In the genomic region with DNA sequence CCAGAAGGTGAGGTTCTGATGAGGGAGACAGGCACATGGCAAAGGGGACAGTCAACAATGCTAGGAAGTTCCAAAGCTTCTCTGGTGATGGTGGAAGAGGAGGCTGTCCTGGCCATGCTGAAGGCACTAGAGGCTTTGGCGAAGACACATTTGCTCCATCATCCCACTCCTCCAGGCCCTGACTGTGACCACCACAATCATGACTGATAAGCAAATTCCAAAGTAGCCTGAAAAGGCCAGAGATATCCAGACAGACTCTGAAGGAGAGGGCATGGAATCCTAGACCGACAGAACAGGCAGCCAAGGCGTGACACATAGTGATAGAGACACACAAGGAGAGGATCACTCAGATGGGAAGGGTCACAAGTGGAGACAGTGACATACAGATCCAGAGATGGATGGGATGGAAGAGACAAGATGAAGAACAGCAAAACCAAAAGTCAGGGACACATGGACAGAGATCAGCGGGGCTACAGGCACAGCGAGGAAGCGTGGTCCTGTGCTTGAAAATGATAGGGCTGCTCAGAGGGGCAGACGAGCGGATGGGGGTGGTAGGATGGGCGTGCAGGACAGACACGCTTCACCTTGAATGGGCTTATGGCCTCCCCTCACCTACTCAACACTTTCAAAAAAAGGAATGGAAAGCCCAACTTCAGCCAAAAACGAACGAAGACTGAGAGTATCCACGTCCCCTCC, we compare ENCODE assay signal across 1 cellular context.
TF ChIP-seq lines count a peak whose summit lies in the region.

No MANE protein-coding gene starts in this region.

TF ChIP-seq in HepG2, 621 proteins besides CTCF, POLR2A, EP300 and RAD21 (continued from another document and continues in another):
- no peak for TF ChIP-seq ZEB1 (IDR thresholded peaks at IDR 0.05; ENCODE audit: insufficient replicate concordance, low read depth)
- TF ChIP-seq ZNF343 (CRISPR knock-in tag; IDR thresholded peaks at IDR 0.05), result no peak
- TF ChIP-seq ZFP62 (CRISPR knock-in tag; IDR thresholded peaks at IDR 0.05), result no peak
- TF ChIP-seq JARID2 (CRISPR knock-in tag; IDR thresholded peaks at IDR 0.05; ENCODE audit: insufficient replicate concordance), result peak; percentile 23
- TF ChIP-seq ISX (CRISPR knock-in tag; conservative IDR thresholded peaks at IDR 0.05), result no peak
- no peak for TF ChIP-seq U2AF1 (optimal IDR thresholded peaks at IDR 0.05; ENCODE audit: low read depth, low read length)
- TF ChIP-seq ZNF780A (CRISPR knock-in tag; IDR thresholded peaks at IDR 0.05), result no peak
- no peak for TF ChIP-seq ZNF510 (CRISPR knock-in tag; IDR thresholded peaks at IDR 0.05; ENCODE audit: low read depth)
- TF ChIP-seq, protein P1, sequence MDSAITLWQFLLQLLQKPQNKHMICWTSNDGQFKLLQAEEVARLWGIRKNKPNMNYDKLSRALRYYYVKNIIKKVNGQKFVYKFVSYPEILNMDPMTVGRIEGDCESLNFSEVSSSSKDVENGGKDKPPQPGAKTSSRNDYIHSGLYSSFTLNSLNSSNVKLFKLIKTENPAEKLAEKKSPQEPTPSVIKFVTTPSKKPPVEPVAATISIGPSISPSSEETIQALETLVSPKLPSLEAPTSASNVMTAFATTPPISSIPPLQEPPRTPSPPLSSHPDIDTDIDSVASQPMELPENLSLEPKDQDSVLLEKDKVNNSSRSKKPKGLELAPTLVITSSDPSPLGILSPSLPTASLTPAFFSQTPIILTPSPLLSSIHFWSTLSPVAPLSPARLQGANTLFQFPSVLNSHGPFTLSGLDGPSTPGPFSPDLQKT (CRISPR knock-in tag; IDR thresholded peaks at IDR 0.05; ENCODE audit: borderline replicate concordance), result no peak
- TF ChIP-seq, protein P2, sequence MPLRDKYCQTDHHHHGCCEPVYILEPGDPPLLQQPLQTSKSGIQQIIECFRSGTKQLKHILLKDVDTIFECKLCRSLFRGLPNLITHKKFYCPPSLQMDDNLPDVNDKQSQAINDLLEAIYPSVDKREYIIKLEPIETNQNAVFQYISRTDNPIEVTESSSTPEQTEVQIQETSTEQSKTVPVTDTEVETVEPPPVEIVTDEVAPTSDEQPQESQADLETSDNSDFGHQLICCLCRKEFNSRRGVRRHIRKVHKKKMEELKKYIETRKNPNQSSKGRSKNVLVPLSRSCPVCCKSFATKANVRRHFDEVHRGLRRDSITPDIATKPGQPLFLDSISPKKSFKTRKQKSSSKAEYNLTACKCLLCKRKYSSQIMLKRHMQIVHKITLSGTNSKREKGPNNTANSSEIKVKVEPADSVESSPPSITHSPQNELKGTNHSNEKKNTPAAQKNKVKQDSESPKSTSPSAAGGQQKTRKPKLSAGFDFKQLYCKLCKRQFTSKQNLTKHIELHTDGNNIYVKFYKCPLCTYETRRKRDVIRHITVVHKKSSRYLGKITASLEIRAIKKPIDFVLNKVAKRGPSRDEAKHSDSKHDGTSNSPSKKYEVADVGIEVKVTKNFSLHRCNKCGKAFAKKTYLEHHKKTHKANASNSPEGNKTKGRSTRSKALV (CRISPR knock-in tag; IDR thresholded peaks at IDR 0.05), result no peak
- TF ChIP-seq TGIF2 (CRISPR knock-in tag; IDR thresholded peaks at IDR 0.05), result no peak
- no peak for TF ChIP-seq ZNF569 (CRISPR knock-in tag; IDR thresholded peaks at IDR 0.05; ENCODE audit: borderline replicate concordance)
- no peak for TF ChIP-seq AGO2 (optimal IDR thresholded peaks at IDR 0.05; ENCODE audit: low read depth, low read length)
- TF ChIP-seq NCOA2 (CRISPR knock-in tag; IDR thresholded peaks at IDR 0.05), result no peak
- no peak for TF ChIP-seq ZNF841 (CRISPR knock-in tag; IDR thresholded peaks at IDR 0.05; ENCODE audit: borderline replicate concordance)
- TF ChIP-seq, protein P3, sequence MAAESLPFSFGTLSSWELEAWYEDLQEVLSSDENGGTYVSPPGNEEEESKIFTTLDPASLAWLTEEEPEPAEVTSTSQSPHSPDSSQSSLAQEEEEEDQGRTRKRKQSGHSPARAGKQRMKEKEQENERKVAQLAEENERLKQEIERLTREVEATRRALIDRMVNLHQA (CRISPR knock-in tag; IDR thresholded peaks at IDR 0.05), result no peak
- TF ChIP-seq, protein P4, sequence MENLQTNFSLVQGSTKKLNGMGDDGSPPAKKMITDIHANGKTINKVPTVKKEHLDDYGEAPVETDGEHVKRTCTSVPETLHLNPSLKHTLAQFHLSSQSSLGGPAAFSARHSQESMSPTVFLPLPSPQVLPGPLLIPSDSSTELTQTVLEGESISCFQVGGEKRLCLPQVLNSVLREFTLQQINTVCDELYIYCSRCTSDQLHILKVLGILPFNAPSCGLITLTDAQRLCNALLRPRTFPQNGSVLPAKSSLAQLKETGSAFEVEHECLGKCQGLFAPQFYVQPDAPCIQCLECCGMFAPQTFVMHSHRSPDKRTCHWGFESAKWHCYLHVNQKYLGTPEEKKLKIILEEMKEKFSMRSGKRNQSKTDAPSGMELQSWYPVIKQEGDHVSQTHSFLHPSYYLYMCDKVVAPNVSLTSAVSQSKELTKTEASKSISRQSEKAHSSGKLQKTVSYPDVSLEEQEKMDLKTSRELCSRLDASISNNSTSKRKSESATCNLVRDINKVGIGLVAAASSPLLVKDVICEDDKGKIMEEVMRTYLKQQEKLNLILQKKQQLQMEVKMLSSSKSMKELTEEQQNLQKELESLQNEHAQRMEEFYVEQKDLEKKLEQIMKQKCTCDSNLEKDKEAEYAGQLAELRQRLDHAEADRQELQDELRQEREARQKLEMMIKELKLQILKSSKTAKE (CRISPR knock-in tag; IDR thresholded peaks at IDR 0.05; ENCODE audit: borderline replicate concordance), result no peak
- TF ChIP-seq ETV5 (CRISPR knock-in tag; IDR thresholded peaks at IDR 0.05; ENCODE audit: borderline replicate concordance), result peak; percentile 29
- TF ChIP-seq ZNF720 (CRISPR knock-in tag; IDR thresholded peaks at IDR 0.05), result peak; percentile 52; the same call in 1 of the 2 replicates
- no peak for TF ChIP-seq ZNF562 (CRISPR knock-in tag; IDR thresholded peaks at IDR 0.05; ENCODE audit: borderline replicate concordance)
- no peak for TF ChIP-seq SOX5 (CRISPR knock-in tag; IDR thresholded peaks at IDR 0.05; ENCODE audit: borderline replicate concordance)
- no peak for TF ChIP-seq CBX2 (IDR thresholded peaks at IDR 0.05; ENCODE audit: low read depth, low read length)
- TF ChIP-seq CBX2 (CRISPR knock-in tag; IDR thresholded peaks at IDR 0.05; ENCODE audit: low read depth), result 0 out of 2 replicates have a peak, but pooled peaks have one; percentile 67
- no peak for TF ChIP-seq PITX1 (CRISPR knock-in tag; IDR thresholded peaks at IDR 0.05)
- TF ChIP-seq, protein P5, sequence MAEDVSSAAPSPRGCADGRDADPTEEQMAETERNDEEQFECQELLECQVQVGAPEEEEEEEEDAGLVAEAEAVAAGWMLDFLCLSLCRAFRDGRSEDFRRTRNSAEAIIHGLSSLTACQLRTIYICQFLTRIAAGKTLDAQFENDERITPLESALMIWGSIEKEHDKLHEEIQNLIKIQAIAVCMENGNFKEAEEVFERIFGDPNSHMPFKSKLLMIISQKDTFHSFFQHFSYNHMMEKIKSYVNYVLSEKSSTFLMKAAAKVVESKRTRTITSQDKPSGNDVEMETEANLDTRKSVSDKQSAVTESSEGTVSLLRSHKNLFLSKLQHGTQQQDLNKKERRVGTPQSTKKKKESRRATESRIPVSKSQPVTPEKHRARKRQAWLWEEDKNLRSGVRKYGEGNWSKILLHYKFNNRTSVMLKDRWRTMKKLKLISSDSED (CRISPR knock-in tag; IDR thresholded peaks at IDR 0.05), result no peak
- no peak for TF ChIP-seq MIER3 (CRISPR knock-in tag; IDR thresholded peaks at IDR 0.05; ENCODE audit: borderline replicate concordance)
- TF ChIP-seq, protein P6, sequence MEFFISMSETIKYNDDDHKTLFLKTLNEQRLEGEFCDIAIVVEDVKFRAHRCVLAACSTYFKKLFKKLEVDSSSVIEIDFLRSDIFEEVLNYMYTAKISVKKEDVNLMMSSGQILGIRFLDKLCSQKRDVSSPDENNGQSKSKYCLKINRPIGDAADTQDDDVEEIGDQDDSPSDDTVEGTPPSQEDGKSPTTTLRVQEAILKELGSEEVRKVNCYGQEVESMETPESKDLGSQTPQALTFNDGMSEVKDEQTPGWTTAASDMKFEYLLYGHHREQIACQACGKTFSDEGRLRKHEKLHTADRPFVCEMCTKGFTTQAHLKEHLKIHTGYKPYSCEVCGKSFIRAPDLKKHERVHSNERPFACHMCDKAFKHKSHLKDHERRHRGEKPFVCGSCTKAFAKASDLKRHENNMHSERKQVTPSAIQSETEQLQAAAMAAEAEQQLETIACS (CRISPR knock-in tag; IDR thresholded peaks at IDR 0.05), result no peak
- TF ChIP-seq, protein P7, sequence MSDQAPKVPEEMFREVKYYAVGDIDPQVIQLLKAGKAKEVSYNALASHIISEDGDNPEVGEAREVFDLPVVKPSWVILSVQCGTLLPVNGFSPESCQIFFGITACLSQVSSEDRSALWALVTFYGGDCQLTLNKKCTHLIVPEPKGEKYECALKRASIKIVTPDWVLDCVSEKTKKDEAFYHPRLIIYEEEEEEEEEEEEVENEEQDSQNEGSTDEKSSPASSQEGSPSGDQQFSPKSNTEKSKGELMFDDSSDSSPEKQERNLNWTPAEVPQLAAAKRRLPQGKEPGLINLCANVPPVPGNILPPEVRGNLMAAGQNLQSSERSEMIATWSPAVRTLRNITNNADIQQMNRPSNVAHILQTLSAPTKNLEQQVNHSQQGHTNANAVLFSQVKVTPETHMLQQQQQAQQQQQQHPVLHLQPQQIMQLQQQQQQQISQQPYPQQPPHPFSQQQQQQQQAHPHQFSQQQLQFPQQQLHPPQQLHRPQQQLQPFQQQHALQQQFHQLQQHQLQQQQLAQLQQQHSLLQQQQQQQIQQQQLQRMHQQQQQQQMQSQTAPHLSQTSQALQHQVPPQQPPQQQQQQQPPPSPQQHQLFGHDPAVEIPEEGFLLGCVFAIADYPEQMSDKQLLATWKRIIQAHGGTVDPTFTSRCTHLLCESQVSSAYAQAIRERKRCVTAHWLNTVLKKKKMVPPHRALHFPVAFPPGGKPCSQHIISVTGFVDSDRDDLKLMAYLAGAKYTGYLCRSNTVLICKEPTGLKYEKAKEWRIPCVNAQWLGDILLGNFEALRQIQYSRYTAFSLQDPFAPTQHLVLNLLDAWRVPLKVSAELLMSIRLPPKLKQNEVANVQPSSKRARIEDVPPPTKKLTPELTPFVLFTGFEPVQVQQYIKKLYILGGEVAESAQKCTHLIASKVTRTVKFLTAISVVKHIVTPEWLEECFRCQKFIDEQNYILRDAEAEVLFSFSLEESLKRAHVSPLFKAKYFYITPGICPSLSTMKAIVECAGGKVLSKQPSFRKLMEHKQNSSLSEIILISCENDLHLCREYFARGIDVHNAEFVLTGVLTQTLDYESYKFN (CRISPR knock-in tag; conservative IDR thresholded peaks at IDR 0.05), result no peak
- TF ChIP-seq FOXJ3 (CRISPR knock-in tag; IDR thresholded peaks at IDR 0.05; ENCODE audit: borderline replicate concordance), result no peak
- TF ChIP-seq ARID2 (CRISPR knock-in tag; IDR thresholded peaks at IDR 0.05; ENCODE audit: borderline replicate concordance), result no peak
- TF ChIP-seq ARHGAP35 (CRISPR knock-in tag; IDR thresholded peaks at IDR 0.05; ENCODE audit: borderline replicate concordance), result no peak
- TF ChIP-seq, protein P8, sequence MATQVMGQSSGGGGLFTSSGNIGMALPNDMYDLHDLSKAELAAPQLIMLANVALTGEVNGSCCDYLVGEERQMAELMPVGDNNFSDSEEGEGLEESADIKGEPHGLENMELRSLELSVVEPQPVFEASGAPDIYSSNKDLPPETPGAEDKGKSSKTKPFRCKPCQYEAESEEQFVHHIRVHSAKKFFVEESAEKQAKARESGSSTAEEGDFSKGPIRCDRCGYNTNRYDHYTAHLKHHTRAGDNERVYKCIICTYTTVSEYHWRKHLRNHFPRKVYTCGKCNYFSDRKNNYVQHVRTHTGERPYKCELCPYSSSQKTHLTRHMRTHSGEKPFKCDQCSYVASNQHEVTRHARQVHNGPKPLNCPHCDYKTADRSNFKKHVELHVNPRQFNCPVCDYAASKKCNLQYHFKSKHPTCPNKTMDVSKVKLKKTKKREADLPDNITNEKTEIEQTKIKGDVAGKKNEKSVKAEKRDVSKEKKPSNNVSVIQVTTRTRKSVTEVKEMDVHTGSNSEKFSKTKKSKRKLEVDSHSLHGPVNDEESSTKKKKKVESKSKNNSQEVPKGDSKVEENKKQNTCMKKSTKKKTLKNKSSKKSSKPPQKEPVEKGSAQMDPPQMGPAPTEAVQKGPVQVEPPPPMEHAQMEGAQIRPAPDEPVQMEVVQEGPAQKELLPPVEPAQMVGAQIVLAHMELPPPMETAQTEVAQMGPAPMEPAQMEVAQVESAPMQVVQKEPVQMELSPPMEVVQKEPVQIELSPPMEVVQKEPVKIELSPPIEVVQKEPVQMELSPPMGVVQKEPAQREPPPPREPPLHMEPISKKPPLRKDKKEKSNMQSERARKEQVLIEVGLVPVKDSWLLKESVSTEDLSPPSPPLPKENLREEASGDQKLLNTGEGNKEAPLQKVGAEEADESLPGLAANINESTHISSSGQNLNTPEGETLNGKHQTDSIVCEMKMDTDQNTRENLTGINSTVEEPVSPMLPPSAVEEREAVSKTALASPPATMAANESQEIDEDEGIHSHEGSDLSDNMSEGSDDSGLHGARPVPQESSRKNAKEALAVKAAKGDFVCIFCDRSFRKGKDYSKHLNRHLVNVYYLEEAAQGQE (IDR thresholded peaks at IDR 0.05; ENCODE audit: borderline replicate concordance in 1 of 2, low read depth in 1 of 2, low read length in 2 of 2), result no peak
- TF ChIP-seq ZNF230 (CRISPR knock-in tag; IDR thresholded peaks at IDR 0.05), result no peak
- no peak for TF ChIP-seq HDAC2 (CRISPR knock-in tag; IDR thresholded peaks at IDR 0.05)
- TF ChIP-seq SETDB1 (CRISPR knock-in tag; IDR thresholded peaks at IDR 0.05; ENCODE audit: borderline replicate concordance), result no peak
- TF ChIP-seq KMT2A (CRISPR knock-in tag; IDR thresholded peaks at IDR 0.05), result no peak
- no peak for TF ChIP-seq TARDBP (CRISPR knock-in tag; IDR thresholded peaks at IDR 0.05)
- TF ChIP-seq, protein P9, sequence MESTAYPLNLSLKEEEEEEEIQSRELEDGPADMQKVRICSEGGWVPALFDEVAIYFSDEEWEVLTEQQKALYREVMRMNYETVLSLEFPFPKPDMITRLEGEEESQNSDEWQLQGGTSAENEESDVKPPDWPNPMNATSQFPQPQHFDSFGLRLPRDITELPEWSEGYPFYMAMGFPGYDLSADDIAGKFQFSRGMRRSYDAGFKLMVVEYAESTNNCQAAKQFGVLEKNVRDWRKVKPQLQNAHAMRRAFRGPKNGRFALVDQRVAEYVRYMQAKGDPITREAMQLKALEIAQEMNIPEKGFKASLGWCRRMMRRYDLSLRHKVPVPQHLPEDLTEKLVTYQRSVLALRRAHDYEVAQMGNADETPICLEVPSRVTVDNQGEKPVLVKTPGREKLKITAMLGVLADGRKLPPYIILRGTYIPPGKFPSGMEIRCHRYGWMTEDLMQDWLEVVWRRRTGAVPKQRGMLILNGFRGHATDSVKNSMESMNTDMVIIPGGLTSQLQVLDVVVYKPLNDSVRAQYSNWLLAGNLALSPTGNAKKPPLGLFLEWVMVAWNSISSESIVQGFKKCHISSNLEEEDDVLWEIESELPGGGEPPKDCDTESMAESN (CRISPR knock-in tag; conservative IDR thresholded peaks at IDR 0.05), result no peak
- TF ChIP-seq, protein P10, sequence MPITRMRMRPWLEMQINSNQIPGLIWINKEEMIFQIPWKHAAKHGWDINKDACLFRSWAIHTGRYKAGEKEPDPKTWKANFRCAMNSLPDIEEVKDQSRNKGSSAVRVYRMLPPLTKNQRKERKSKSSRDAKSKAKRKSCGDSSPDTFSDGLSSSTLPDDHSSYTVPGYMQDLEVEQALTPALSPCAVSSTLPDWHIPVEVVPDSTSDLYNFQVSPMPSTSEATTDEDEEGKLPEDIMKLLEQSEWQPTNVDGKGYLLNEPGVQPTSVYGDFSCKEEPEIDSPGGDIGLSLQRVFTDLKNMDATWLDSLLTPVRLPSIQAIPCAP (CRISPR knock-in tag; IDR thresholded peaks at IDR 0.05; ENCODE audit: low read depth), result no peak
